Comparison of ENCODE assay signal across 18 cellular contexts in genomic region chrX:103573205-103573604, GRCh38. TPM values are rescaled to one million over a fixed set of nuclear protein-coding genes. Genes with fewer than 3 reads are reported as not detected.
"Had no signal": no experiment of that assay in that cellular context is flagged by ENCODE, and none has a peak within 500 bp of the region (broad histone marks: within the 10 kb centered on the region; RNA-seq: fewer than 3 reads in every experiment).

No MANE protein-coding gene starts in this region.

- H3K27ac ChIP-seq: brain microvascular endothelial cell, coronary artery, gastrocnemius medialis, heart left ventricle, ovary, psoas muscle, thyroid gland had no signal

- H3K4me1 ChIP-seq: gastrocnemius medialis, heart left ventricle, psoas muscle, thyroid gland had no signal

- H3K27me3 ChIP-seq: brain microvascular endothelial cell, gastrocnemius medialis, ovary, thyroid gland had no signal

- ATAC-seq: activated T-cell treated with anti-CD3 and anti-CD28 coated beads, Interleukin-2, amount 50 U/mL, for 4 hours; gastrocnemius medialis; heart left ventricle; naive thymus-derived CD8-positive, alpha-beta T cell; psoas muscle; right cardiac atrium had no signal

- H3K9me3 ChIP-seq: gastrocnemius medialis, heart left ventricle, ovary, psoas muscle, thyroid gland had no signal

- H3K4me3 ChIP-seq: coronary artery, gastrocnemius medialis, heart left ventricle, ovary, psoas muscle, thyroid gland had no signal

- H3K36me3 ChIP-seq: brain microvascular endothelial cell, gastrocnemius medialis, heart left ventricle, ovary, thyroid gland had no signal

- DNase-seq: activated CD4-positive, alpha-beta T cell treated with anti-CD3 and anti-CD28 coated beads, Interleukin-2, amount 10 ng/mL, durations not matched to agents 24 days and 14 days; activated CD8-positive, alpha-beta memory T cell treated with anti-CD3 and anti-CD28 coated beads, Interleukin-2, amount 50 U/mL, for 4 hours; activated naive CD4-positive, alpha-beta T cell treated with anti-CD3 and anti-CD28 coated beads for 36 hours; activated T-cell treated with anti-CD3 and anti-CD28 coated beads, Interleukin-2, amount 50 U/mL, for 4 hours; anterior cingulate cortex; brain microvascular endothelial cell; gastrocnemius medialis; heart left ventricle; mesenchymal stem cell; naive thymus-derived CD8-positive, alpha-beta T cell; psoas muscle; right cardiac atrium; stimulated activated CD4-positive, alpha-beta T cell treated with anti-CD3 and anti-CD28 coated beads, Interleukin-2, amount 100 ng/mL, for 24 hours; stimulated activated naive CD4-positive, alpha-beta T cell treated with Interleukin-2 at 50 U/mL for 16 hours; T1000; thyroid gland had no signal

RNA-seq across cellular contexts. Expression of gene RAB40A, which starts 53.9 kb away (rescaled TPM):
- total RNA-seq: gastrocnemius medialis; naive thymus-derived CD8-positive, alpha-beta T cell had no signal
